ENCODE assay signal across 13 cellular contexts in genomic region chr16:81327483-81328196, GRCh38.
"Had no signal": no experiment of that assay in that cellular context is flagged by ENCODE, and none has a peak within 500 bp of the region (broad histone marks: within the 10 kb centered on the region; RNA-seq: fewer than 3 reads in every experiment).

No MANE protein-coding gene starts in this region.

- H3K27ac Mint-ChIP-seq: activated naive CD8-positive, alpha-beta T cell treated with anti-CD3 and anti-CD28 coated beads, Interleukin-2, amount 50 U/mL, for 24 hours; activated T-helper 1 cell treated with anti-CD3 and anti-CD28 coated beads, Interleukin-12 subunit alpha, Interleukin-12 subunit beta, Interleukin-2, Interleukin-4 antibody, amounts not matched to agents 30 ng/mL and 10 ng/mL and 1 ng/mL, durations not matched to agents 14 hours and 24 hours and 36 hours; dendritic cell treated with granulocyte-macrophage colony-stimulating factor and Interleukin-4, amounts not matched to agents 40 ng/mL and 50 ng/mL, for 4 days; memory B cell had no signal

- H3K27me3 Mint-ChIP-seq: activated naive CD8-positive, alpha-beta T cell treated with anti-CD3 and anti-CD28 coated beads, Interleukin-2, amount 50 U/mL, for 24 hours; central memory CD8-positive, alpha-beta T cell; dendritic cell treated with granulocyte-macrophage colony-stimulating factor and Interleukin-4, amounts not matched to agents 40 ng/mL and 50 ng/mL, for 4 days; memory B cell had no signal

- H3K27me3 ChIP-seq: esophagus muscularis mucosa, tibial artery had no signal

- FAIRE-seq: astrocyte had no signal

- H3K4me1 Mint-ChIP-seq: activated naive CD8-positive, alpha-beta T cell treated with anti-CD3 and anti-CD28 coated beads, Interleukin-2, amount 50 U/mL, for 24 hours had no signal

- H3K9me3 Mint-ChIP-seq: activated naive CD8-positive, alpha-beta T cell treated with anti-CD3 and anti-CD28 coated beads, Interleukin-2, amount 50 U/mL, for 24 hours; activated T-helper 1 cell treated with anti-CD3 and anti-CD28 coated beads, Interleukin-12 subunit alpha, Interleukin-12 subunit beta, Interleukin-2, Interleukin-4 antibody, amounts not matched to agents 30 ng/mL and 10 ng/mL and 1 ng/mL, durations not matched to agents 14 hours and 24 hours and 36 hours; central memory CD8-positive, alpha-beta T cell; dendritic cell treated with granulocyte-macrophage colony-stimulating factor and Interleukin-4, amounts not matched to agents 40 ng/mL and 50 ng/mL, for 4 days; memory B cell had no signal

- H3K9me3 ChIP-seq: esophagus muscularis mucosa, tibial artery had no signal

- H3K4me3 ChIP-seq: esophagus muscularis mucosa, tibial artery had no signal

- H3K4me3 Mint-ChIP-seq: activated naive CD8-positive, alpha-beta T cell treated with anti-CD3 and anti-CD28 coated beads, Interleukin-2, amount 50 U/mL, for 24 hours; activated T-helper 1 cell treated with anti-CD3 and anti-CD28 coated beads, Interleukin-12 subunit alpha, Interleukin-12 subunit beta, Interleukin-2, Interleukin-4 antibody, amounts not matched to agents 30 ng/mL and 10 ng/mL and 1 ng/mL, durations not matched to agents 14 hours and 24 hours and 36 hours; central memory CD8-positive, alpha-beta T cell; dendritic cell treated with granulocyte-macrophage colony-stimulating factor and Interleukin-4, amounts not matched to agents 40 ng/mL and 50 ng/mL, for 4 days; memory B cell had no signal

- DNase-seq: activated CD4-positive, alpha-beta T cell treated with anti-CD3 and anti-CD28 coated beads for 4 hours; activated naive CD4-positive, alpha-beta T cell treated with Interleukin-2 at 50 U/mL for 16 hours; activated naive CD8-positive, alpha-beta T cell treated with anti-CD3 and anti-CD28 coated beads, Interleukin-2, amount 50 U/mL, for 24 hours; foreskin fibroblast; stimulated activated CD4-positive, alpha-beta T cell treated with anti-CD3 and anti-CD28 coated beads, Interleukin-4, amount 100 ng/mL, for 4 hours; T-helper 1 cell; tibial artery had no signal

- H3K27ac ChIP-seq: tibial artery had no signal
